8 cellular contexts compared by ENCODE assay signal in genomic region chr2:166516712-166517303, GRCh38. TPM values are rescaled to one million over a fixed set of nuclear protein-coding genes. Genes with fewer than 3 reads are reported as not detected.
DNase-seq lines count a peak whose midpoint lies in the region; ATAC-seq, FAIRE-seq and TF ChIP-seq lines count a peak whose summit lies in the region.

No MANE protein-coding gene starts in this region.

- no peaks in the 10 kb centered on the region for H3K36me3 Mint-ChIP-seq in activated naive CD4-positive, alpha-beta T cell treated with anti-CD3 and anti-CD28 coated beads, Interleukin-2, amount 10 ng/mL, durations not matched to agents 7 days and 5 days

- H4K20me1 ChIP-seq in Loucy (ENCODE audit: insufficient read depth, low read length, poor library complexity, severe bottlenecking) = no peaks in the 10 kb centered on the region

- no peaks in the 10 kb centered on the region for H3K4me1 ChIP-seq in Loucy (ENCODE audit: insufficient read depth, low read length, poor library complexity, severe bottlenecking)

- no peak for ATAC-seq in HG02678 (IDR thresholded peaks at IDR 0.05; ENCODE audit: unreplicated experiment)

- no peaks in the 10 kb centered on the region for H3K4me1 Mint-ChIP-seq in activated naive CD4-positive, alpha-beta T cell treated with anti-CD3 and anti-CD28 coated beads, Interleukin-2, amount 10 ng/mL, durations not matched to agents 7 days and 5 days

- H2AFZ ChIP-seq in Loucy (ENCODE audit: low read length) = no peak overlapping the region

- no peaks in the 10 kb centered on the region for H3F3A ChIP-seq in Loucy (ENCODE audit: low read depth)

- H3K79me2 ChIP-seq in Loucy (ENCODE audit: insufficient read depth, low read length) = no peaks in the 10 kb centered on the region

- H3K27ac Mint-ChIP-seq in activated naive CD4-positive, alpha-beta T cell treated with anti-CD3 and anti-CD28 coated beads, Interleukin-2, amount 10 ng/mL, durations not matched to agents 7 days and 5 days = no peak overlapping the region

- no peaks in the 10 kb centered on the region for H3K9me3 Mint-ChIP-seq in activated naive CD4-positive, alpha-beta T cell treated with anti-CD3 and anti-CD28 coated beads, Interleukin-2, amount 10 ng/mL, durations not matched to agents 7 days and 5 days

- no peaks in the 10 kb centered on the region for H3K27me3 Mint-ChIP-seq in activated naive CD4-positive, alpha-beta T cell treated with anti-CD3 and anti-CD28 coated beads, Interleukin-2, amount 10 ng/mL, durations not matched to agents 7 days and 5 days

- no peaks in the 10 kb centered on the region for H3K9me2 ChIP-seq in Loucy (replicated peaks; ENCODE audit: low read depth, low read length)

- H3K4me2 ChIP-seq in Loucy (ENCODE audit: low read depth, low read length, poor library complexity, severe bottlenecking) = no peak overlapping the region

- no peak overlapping the region for H3K4me3 ChIP-seq in GM06990 (replicated peaks; ENCODE audit: low read depth, low read length)
- H3K4me3 ChIP-seq in Loucy (ENCODE audit: low read length, poor library complexity, severe bottlenecking) = no peak overlapping the region
- no peak overlapping the region for H3K4me3 ChIP-seq in WERI-Rb-1 (ENCODE audit: low read depth, low read length)
- no peak overlapping the region for H3K4me3 ChIP-seq in kidney epithelial cell (ENCODE audit: low read depth, low read length)

- no peak overlapping the region for H3K9ac ChIP-seq in Loucy (ENCODE audit: low read depth, low read length, poor library complexity, severe bottlenecking)

- H3K36me3 ChIP-seq in GM06990 (ENCODE audit: control insufficient read depth, insufficient read depth, low read length) (no peaks in the 10 kb centered on the region), Loucy (ENCODE audit: insufficient read depth, low read length) (no peaks in the 10 kb centered on the region), WERI-Rb-1 (no peaks in the 10 kb centered on the region), kidney epithelial cell (ENCODE audit: control insufficient read depth, insufficient read depth, low read length) (no peaks in the 10 kb centered on the region)

- H3K9me3 ChIP-seq in Loucy (ENCODE audit: insufficient read depth, low read depth, low read length) = no peaks in the 10 kb centered on the region
- no peaks in the 10 kb centered on the region for H3K9me3 ChIP-seq in WERI-Rb-1 (ENCODE audit: severe bottlenecking)

- no peak overlapping the region for H3K27ac ChIP-seq in WERI-Rb-1

- CTCF ChIA-PET in activated naive CD4-positive, alpha-beta T cell treated with anti-CD3 and anti-CD28 coated beads, Interleukin-2, amount 10 ng/mL, durations not matched to agents 7 days and 5 days (lab: Charles Lee) = interaction anchor here (0.6 to 1.7 kb wide), 2 partner anchors 157 to 244 kb away, joined by 3 to 4 read pairs; no protein-coding TSS in a partner anchor

- TF ChIP-seq CTCF in GM06990 (IDR thresholded peaks at IDR 0.05; ENCODE audit: insufficient read depth, low read length, poor library complexity, severe bottlenecking) (peak; percentile 48), Loucy (conservative IDR thresholded peaks at IDR 0.05; ENCODE audit: low read length) (peak; percentile 74), WERI-Rb-1 (IDR thresholded peaks at IDR 0.05; ENCODE audit: low read depth, low read length) (peak; percentile 62), kidney epithelial cell (IDR thresholded peaks at IDR 0.05; ENCODE audit: insufficient read depth, low read length, poor library complexity, severe bottlenecking) (peak; percentile 77)

- no peak overlapping the region for H3K4me3 Mint-ChIP-seq in activated naive CD4-positive, alpha-beta T cell treated with anti-CD3 and anti-CD28 coated beads, Interleukin-2, amount 10 ng/mL, durations not matched to agents 7 days and 5 days

- no peak for FAIRE-seq in HTR-8/SVneo (lab: Jason Lieb, UNC)

- H3K27me3 ChIP-seq in GM06990 (replicated peaks; ENCODE audit: control insufficient read depth, insufficient read depth, low read length) (no peaks in the 10 kb centered on the region; the same call in 1 of the 2 replicates), Loucy (ENCODE audit: insufficient read depth, low read length, poor library complexity, severe bottlenecking) (no peaks in the 10 kb centered on the region), WERI-Rb-1 (ENCODE audit: insufficient read depth, low read depth, severe bottlenecking) (no peaks in the 10 kb centered on the region), kidney epithelial cell (ENCODE audit: control insufficient read depth, insufficient read depth, low read length) (no peaks in the 10 kb centered on the region)

- DNase-seq in GM06990 (ENCODE audit: extremely low read depth, insufficient read length) (no peak), WERI-Rb-1 (peak; percentile 42), kidney epithelial cell (ENCODE audit: low read depth) (no peak), HTR-8/SVneo (ENCODE audit: insufficient read length, low spot score) (no peak)
- DNase-seq in activated naive CD4-positive, alpha-beta T cell treated with anti-CD3 and anti-CD28 coated beads, Interleukin-2, amount 10 ng/mL, durations not matched to agents 7 days and 5 days = no peak
- no peak for DNase-seq in stimulated activated CD4-positive, alpha-beta T cell treated with anti-CD3 and anti-CD28 coated beads, Interleukin-4, amount 100 ng/mL, for 4 hours

RNA-seq across cellular contexts. Expression of gene SCN7A, which starts 22.8 kb away (rescaled TPM):
- 0.08 and 0.34 TPM in 2 replicates for total RNA-seq in kidney epithelial cell
